In genomic region chr5:145473032-145473642, GRCh38 we compare ENCODE assay signal across 1 cellular context.
TF ChIP-seq lines count a peak whose summit lies in the region.

No MANE protein-coding gene starts in this region.

TF ChIP-seq in HepG2, 621 proteins besides CTCF, POLR2A, EP300 and RAD21 (continued from another document):
- TF ChIP-seq GLMP (CRISPR knock-in tag; IDR thresholded peaks at IDR 0.05; ENCODE audit: borderline replicate concordance) (no peak), ZNF510 (CRISPR knock-in tag; IDR thresholded peaks at IDR 0.05; ENCODE audit: low read depth) (no peak)
TF ChIP-seq in HepG2: peak in this region for 2.
